ENCODE assay signal across 16 cellular contexts in the genomic region with DNA sequence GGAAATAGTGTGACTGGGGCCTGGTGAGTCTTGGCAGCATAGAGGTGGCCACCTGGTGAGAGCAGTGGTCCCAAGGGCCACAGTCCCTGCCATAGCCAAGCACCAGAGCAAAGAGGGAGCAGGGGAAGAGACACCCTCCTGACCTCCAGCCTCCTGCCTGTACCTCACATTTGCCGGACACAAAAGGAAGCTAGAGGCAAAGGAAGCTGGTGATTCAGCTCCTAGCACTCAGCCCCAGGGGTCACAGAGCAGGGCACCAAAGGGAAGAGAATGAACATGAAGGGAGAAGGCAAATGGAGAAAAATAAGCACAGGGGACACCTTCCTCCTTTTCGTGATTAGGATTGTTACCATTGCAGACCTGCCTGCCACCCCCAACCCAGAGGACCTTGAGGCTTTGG.
DNase-seq lines count a peak whose midpoint lies in the region; ATAC-seq and TF ChIP-seq lines count a peak whose summit lies in the region.
"Had no signal": no experiment of that assay in that cellular context is flagged by ENCODE, and none has a peak within 500 bp of the region (broad histone marks: within the 10 kb centered on the region; RNA-seq: fewer than 3 reads in every experiment).

No MANE protein-coding gene starts in this region.

- H3K27me3 Mint-ChIP-seq in chondrocyte (ENCODE audit: low read depth) (no peaks in the 10 kb centered on the region), nephron (ENCODE audit: low read depth) (no peaks in the 10 kb centered on the region)
- H3K27me3 Mint-ChIP-seq: activated naive CD8-positive, alpha-beta T cell; T-cell had no signal

- no peak for TF ChIP-seq POLR2A in body of pancreas (IDR thresholded peaks at IDR 0.05)

- intact Hi-C loops in body of pancreas (cut with DNase I) = no loop called here

- H3K4me1 Mint-ChIP-seq in chondrocyte (ENCODE audit: low read depth) (peaks cover 43% of the 10 kb centered on the region), nephron (peaks cover 60% of the 10 kb centered on the region)

- peaks cover 36% of the 10 kb centered on the region for H3K4me1 ChIP-seq in body of pancreas

- H3K27ac Mint-ChIP-seq in chondrocyte (ENCODE audit: unreplicated experiment) = peak overlapping the region; percentile 37
- H3K27ac Mint-ChIP-seq in nephron = peak overlapping the region; percentile 20 to 66 (median 56)
- H3K27ac Mint-ChIP-seq: activated naive CD8-positive, alpha-beta T cell had no signal

- no peaks in the 10 kb centered on the region for H3K9me3 Mint-ChIP-seq in chondrocyte (ENCODE audit: low read depth)
- H3K9me3 Mint-ChIP-seq in nephron = peaks cover 6% of the 10 kb centered on the region
- H3K9me3 Mint-ChIP-seq: T-cell had no signal

- H3K9me3 ChIP-seq in body of pancreas = no peaks in the 10 kb centered on the region

- no peak overlapping the region for H3K4me3 ChIP-seq in body of pancreas
- H3K4me3 ChIP-seq: skin epidermis had no signal

- in situ Hi-C loops in ACHN (cut with HindIII; ENCODE audit: low pct_ligation_motif_present, low pct_unique_long_range_greater_than_20kb, low sequenced_read_pairs) = no loop called here

- ATAC-seq in body of pancreas = no peak
- ATAC-seq: activated CD4-positive, CD25-positive, alpha-beta regulatory T cell treated with anti-CD3 and anti-CD28 coated beads, Interleukin-2, amount 50 U/mL, for 24 hours; T-cell had no signal

- no peaks in the 10 kb centered on the region for H3K27me3 ChIP-seq in body of pancreas

- DNase-seq in ACHN (peak; percentile 14), LHCN-M2 (ENCODE audit: low read depth) (peak; percentile 65), chondrocyte (ENCODE audit: low spot score) (peak; percentile 32), UCSD-AML1 (lab: John Stamatoyannopoulos, UW; ENCODE audit: unreplicated experiment) (no peak), NCI-H345 treated with DMSO at 0.1 percent for 48 hours (lab: John Stamatoyannopoulos, UW; ENCODE audit: unreplicated experiment) (no peak), body of pancreas (no peak)
- DNase-seq in stimulated activated naive CD4-positive, alpha-beta T cell (lab: John Stamatoyannopoulos, UW) = no peak
- DNase-seq: cerebellar nuclear complex, left cardiac atrium, MM.1S, NCI-H2171 treated with DMSO at 0.1 percent for 48 hours, T-cell had no signal

- H3K36me3 Mint-ChIP-seq in chondrocyte (ENCODE audit: low read depth) (no peaks in the 10 kb centered on the region), nephron (ENCODE audit: low read depth) (peaks cover 9% of the 10 kb centered on the region)
- H3K36me3 Mint-ChIP-seq: activated naive CD8-positive, alpha-beta T cell; T-cell had no signal

- H3K4me3 Mint-ChIP-seq in chondrocyte (ENCODE audit: unreplicated experiment) (no peak overlapping the region), nephron (no peak overlapping the region)
- H3K4me3 Mint-ChIP-seq: activated naive CD8-positive, alpha-beta T cell; T-cell had no signal

- H3K27ac ChIP-seq in body of pancreas = no peak overlapping the region

- 73 to 89% methylated on average over 2 of the region's 2 CpGs for WGBS in body of pancreas, 2 donors

- no peaks in the 10 kb centered on the region for H3K36me3 ChIP-seq in body of pancreas (replicated peaks in 1 of 2; ENCODE audit: insufficient read depth in 1 of 2, low read depth in 2 of 2)

- TF ChIP-seq CTCF in chondrocyte (IDR thresholded peaks at IDR 0.05) (no peak), nephron (IDR thresholded peaks at IDR 0.05; ENCODE audit: unreplicated experiment in 3 of 3) (no peak), body of pancreas (IDR thresholded peaks at IDR 0.05) (no peak)

Comparison
In these comparisons a context has a peak if more than half of its experiments do, and no peak if none do; other contexts are left out.
1. DNase-seq: peak in ACHN (single experiment), LHCN-M2 (single experiment) and chondrocyte (single experiment); none in stimulated activated naive CD4-positive, alpha-beta T cell (0 of 6), UCSD-AML1 (single experiment), NCI-H345 treated with DMSO at 0.1 percent for 48 hours (single experiment) and body of pancreas (0 of 4).